Comparison of ENCODE assay signal across 8 cellular contexts in genomic region chr11:72793452-72794367, GRCh38. TPM values are rescaled to one million over a fixed set of nuclear protein-coding genes. Genes with fewer than 3 reads are reported as not detected.
DNase-seq lines count a peak whose midpoint lies in the region; FAIRE-seq and TF ChIP-seq lines count a peak whose summit lies in the region.

A gene with protein sequence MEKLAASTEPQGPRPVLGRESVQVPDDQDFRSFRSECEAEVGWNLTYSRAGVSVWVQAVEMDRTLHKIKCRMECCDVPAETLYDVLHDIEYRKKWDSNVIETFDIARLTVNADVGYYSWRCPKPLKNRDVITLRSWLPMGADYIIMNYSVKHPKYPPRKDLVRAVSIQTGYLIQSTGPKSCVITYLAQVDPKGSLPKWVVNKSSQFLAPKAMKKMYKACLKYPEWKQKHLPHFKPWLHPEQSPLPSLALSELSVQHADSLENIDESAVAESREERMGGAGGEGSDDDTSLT (minus strand): TSS chr11:72794047. CDS start chr11:72781181, 12,866 bp downstream.

- H3K9me3 ChIP-seq in H9 (ENCODE audit: control insufficient read depth, low read depth, low read length), result no peaks in the 10 kb centered on the region
- no peaks in the 10 kb centered on the region for H3K9me3 ChIP-seq in MG63
- H3K9me3 ChIP-seq in stomach, result no peaks in the 10 kb centered on the region

- H2BK15ac ChIP-seq in H9 (ENCODE audit: low read depth, low read length), result no peak within 1 kb of the TSS

- peak within 1 kb of the TSS; percentile 75 for H3K9ac ChIP-seq in H9 (ENCODE audit: extremely low read depth, insufficient read length, low read length)

- H2BK12ac ChIP-seq in H9 (ENCODE audit: insufficient read length, low read depth, low read length), result no peak within 1 kb of the TSS

- H3K27ac Mint-ChIP-seq in H9, result peak within 1 kb of the TSS; percentile 98 to 100 (median 99)
- peak within 1 kb of the TSS; percentile 99 for H3K27ac Mint-ChIP-seq in nephron progenitor cell

- no peaks in the 10 kb centered on the region for H4K20me1 ChIP-seq in H9 (ENCODE audit: control insufficient read depth, insufficient read depth, insufficient read length)

- no peak within 1 kb of the TSS for H3T11ph ChIP-seq in H9 (ENCODE audit: low read length)

- H3K79me1 ChIP-seq in H9 (ENCODE audit: insufficient read depth, low read depth, low read length, poor library complexity, severe bottlenecking), result no peaks in the 10 kb centered on the region

- H3K27ac ChIP-seq in H9 (ENCODE audit: insufficient read length, low read depth, low read length), result no peak within 1 kb of the TSS
- peak within 1 kb of the TSS; percentile 91 to 95 (median 94) for H3K27ac ChIP-seq in stomach

- H2AK5ac ChIP-seq in H9 (ENCODE audit: insufficient read length, low read length), result no peak within 1 kb of the TSS

- H3K4me1 Mint-ChIP-seq in H9 (peaks cover 26 to 34% of the 10 kb centered on the region in 2 experiments), nephron progenitor cell (peaks cover 37% of the 10 kb centered on the region)

- H3K4me3 Mint-ChIP-seq in H9 (peak within 1 kb of the TSS; percentile 99), nephron progenitor cell (peak within 1 kb of the TSS; percentile 96)

- no peaks in the 10 kb centered on the region for H3K23me2 ChIP-seq in H9 (ENCODE audit: insufficient read length, low read depth, low read length, poor library complexity, severe bottlenecking)

- H2BK120ac ChIP-seq in H9 (ENCODE audit: low read depth, low read length, poor library complexity, severe bottlenecking), result no peak within 1 kb of the TSS

- H3K36me3 Mint-ChIP-seq in H9 (ENCODE audit: insufficient read depth in 1 of 3, low read depth in 3 of 3) (no peaks in the 10 kb centered on the region), nephron progenitor cell (ENCODE audit: low read depth) (no peaks in the 10 kb centered on the region)

- no peak within 1 kb of the TSS for H2BK20ac ChIP-seq in H9 (ENCODE audit: low read depth, low read length, poor library complexity, severe bottlenecking)

- peak; percentile 95 for FAIRE-seq in G401.6 (lab: Jason Lieb, UNC)

- H2AFZ ChIP-seq in H9 (ENCODE audit: low read length), result no peak within 1 kb of the TSS

- H3K56ac ChIP-seq in H9 (ENCODE audit: insufficient read length, low read depth, low read length), result no peak within 1 kb of the TSS

- no peak for TF ChIP-seq EP300 in stomach (IDR thresholded peaks at IDR 0.05)

- H3K4me3 ChIP-seq in MG63, result peak within 1 kb of the TSS; percentile 63
- peak within 1 kb of the TSS; percentile 59 to 75 (median 62) for H3K4me3 ChIP-seq in stomach

- no peaks in the 10 kb centered on the region for H3K36me3 ChIP-seq in MG63
- H3K36me3 ChIP-seq in stomach, result no peaks in the 10 kb centered on the region

- peak within 1 kb of the TSS; percentile 89 for H3K18ac ChIP-seq in H9 (ENCODE audit: insufficient read length, low read depth, low read length)

- peak within 1 kb of the TSS; percentile 85; the same call in 1 of the 2 replicates for H3K14ac ChIP-seq in H9 (ENCODE audit: insufficient read depth, low read length)

- DNase-seq in H9 (peak; percentile 96), MG63 (peak; percentile 90), SHP77 treated with DMSO at 0.1 percent for 48 hours (lab: John Stamatoyannopoulos, UW) (peak; percentile 92), activated gamma-delta T cell (lab: John Stamatoyannopoulos, UW) (peak; percentile 83), fibroblast of the conjunctiva (ENCODE audit: low read depth) (peak; percentile 91), nephron progenitor cell (peak; percentile 96), stomach (peak; percentile 97)

- H4K8ac ChIP-seq in H9 (replicated peaks; ENCODE audit: insufficient read length, low read depth, low read length), result no peak within 1 kb of the TSS

- no peak within 1 kb of the TSS for H2BK5ac ChIP-seq in H9 (ENCODE audit: insufficient read length, low read length)

- H4K91ac ChIP-seq in H9 (ENCODE audit: insufficient read length, low read depth, low read length), result no peak within 1 kb of the TSS

- H4K5ac ChIP-seq in H9 (ENCODE audit: insufficient read length, low read depth, low read length), result no peak within 1 kb of the TSS

- TF ChIP-seq CTCF in H9 (conservative IDR thresholded peaks at IDR 0.05), result peak; percentile 100
- TF ChIP-seq CTCF in nephron progenitor cell (IDR thresholded peaks at IDR 0.05), result peak; percentile 96
- TF ChIP-seq CTCF in stomach (IDR thresholded peaks at IDR 0.05), result peak in 6 of 7 experiments; percentile 93 to 100 (median 98)

- H3K27me3 Mint-ChIP-seq in H9 (ENCODE audit: low read depth), result no peaks in the 10 kb centered on the region
- H3K27me3 Mint-ChIP-seq in nephron progenitor cell (ENCODE audit: low read depth, poor library complexity), result no peaks in the 10 kb centered on the region

- no peak within 1 kb of the TSS for H3K23ac ChIP-seq in H9 (ENCODE audit: insufficient read length, low read depth, low read length)

- no peak within 1 kb of the TSS for H3K4ac ChIP-seq in H9 (ENCODE audit: low read depth, low read length)

- peak within 1 kb of the TSS; percentile 50 for H3K4me2 ChIP-seq in H9 (ENCODE audit: insufficient read depth, insufficient read length, low read length)

- H3K4me1 ChIP-seq in H9 (ENCODE audit: insufficient read depth, low read length) (peaks cover 3% of the 10 kb centered on the region; the same call in 1 of the 2 replicates), stomach (peaks cover 25 to 55% (median 41%) of the 10 kb centered on the region in 4 donors)

- no CpG with 5 or more reads among the region's 55 CpGs for WGBS in H9 (ENCODE audit: extremely low coverage, insufficient read length, low lambda C conversion rate)
- 1 to 3% (median 1%) methylated on average over 30 to 55 of the region's 55 CpGs for WGBS in stomach, 5 donors

- no peaks in the 10 kb centered on the region for H3K79me2 ChIP-seq in H9 (ENCODE audit: insufficient read depth, low read length)

- intact Hi-C loops in stomach (cut with DNase I; ENCODE audit: low total_unique reads), result no loop called here

- H3K9me3 Mint-ChIP-seq in H9, result no peaks in the 10 kb centered on the region
- H3K9me3 Mint-ChIP-seq in nephron progenitor cell, result no peaks in the 10 kb centered on the region

- TF ChIP-seq POLR2A in stomach (IDR thresholded peaks at IDR 0.05), result no peak

- H3K27me3 ChIP-seq in H9 (ENCODE audit: insufficient read depth, low read length), result no peaks in the 10 kb centered on the region; the same call in 1 of the 2 replicates
- H3K27me3 ChIP-seq in MG63, result no peaks in the 10 kb centered on the region
- H3K27me3 ChIP-seq in stomach, result no peaks in the 10 kb centered on the region

RNA-seq across cellular contexts. Expression of the gene that starts here (rescaled TPM):
- total RNA-seq in H9 (2021) (24.4 and 24.7 TPM in 2 replicates), stomach (100 to 1,000 TPM; 125 to 895 (median 321) TPM)
- total RNA-seq in MG63 (2014; rRNA removed; shearing (Covaris generic); ENCODE audit: low replicate concordance), result 0.91 and 15.1 TPM in 2 replicates
- 100 to 1,000 TPM; 310 to 950 (median 759) TPM for polyA plus RNA-seq in stomach
